1 cellular context compared by ENCODE assay signal in the genomic region with DNA sequence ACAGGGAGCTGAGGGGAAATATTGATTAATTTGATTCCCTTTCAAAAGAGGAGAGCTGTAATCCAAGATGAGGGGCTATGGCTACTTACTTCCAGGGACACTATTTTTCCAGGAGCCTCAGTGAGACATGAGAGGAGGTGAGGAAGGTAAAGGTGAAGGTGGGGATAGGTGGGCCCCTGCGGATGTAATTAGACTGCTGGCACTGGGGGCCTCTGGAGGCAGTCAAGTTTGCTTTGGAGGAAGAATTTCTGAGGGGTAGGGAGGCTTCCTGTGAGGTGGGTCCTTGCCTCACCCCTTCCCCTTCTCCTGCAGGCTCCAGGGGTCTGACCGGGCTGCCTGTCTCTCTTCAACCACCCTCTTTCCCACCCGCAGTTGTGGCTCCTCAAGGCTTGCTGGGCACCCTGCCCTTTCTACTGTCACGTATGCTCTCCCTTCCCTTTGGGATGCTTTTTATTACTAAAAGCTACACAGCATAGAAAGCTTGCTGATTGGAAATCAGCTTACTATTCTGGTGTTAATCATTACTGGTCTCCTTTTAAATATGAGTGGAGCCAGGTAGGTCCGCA.
TF ChIP-seq lines count a peak whose summit lies in the region.

No MANE protein-coding gene starts in this region.

TF ChIP-seq in GM23338, 12 proteins besides CTCF, POLR2A, EP300 and RAD21 (continued from another document):
- TF ChIP-seq, protein P1, sequence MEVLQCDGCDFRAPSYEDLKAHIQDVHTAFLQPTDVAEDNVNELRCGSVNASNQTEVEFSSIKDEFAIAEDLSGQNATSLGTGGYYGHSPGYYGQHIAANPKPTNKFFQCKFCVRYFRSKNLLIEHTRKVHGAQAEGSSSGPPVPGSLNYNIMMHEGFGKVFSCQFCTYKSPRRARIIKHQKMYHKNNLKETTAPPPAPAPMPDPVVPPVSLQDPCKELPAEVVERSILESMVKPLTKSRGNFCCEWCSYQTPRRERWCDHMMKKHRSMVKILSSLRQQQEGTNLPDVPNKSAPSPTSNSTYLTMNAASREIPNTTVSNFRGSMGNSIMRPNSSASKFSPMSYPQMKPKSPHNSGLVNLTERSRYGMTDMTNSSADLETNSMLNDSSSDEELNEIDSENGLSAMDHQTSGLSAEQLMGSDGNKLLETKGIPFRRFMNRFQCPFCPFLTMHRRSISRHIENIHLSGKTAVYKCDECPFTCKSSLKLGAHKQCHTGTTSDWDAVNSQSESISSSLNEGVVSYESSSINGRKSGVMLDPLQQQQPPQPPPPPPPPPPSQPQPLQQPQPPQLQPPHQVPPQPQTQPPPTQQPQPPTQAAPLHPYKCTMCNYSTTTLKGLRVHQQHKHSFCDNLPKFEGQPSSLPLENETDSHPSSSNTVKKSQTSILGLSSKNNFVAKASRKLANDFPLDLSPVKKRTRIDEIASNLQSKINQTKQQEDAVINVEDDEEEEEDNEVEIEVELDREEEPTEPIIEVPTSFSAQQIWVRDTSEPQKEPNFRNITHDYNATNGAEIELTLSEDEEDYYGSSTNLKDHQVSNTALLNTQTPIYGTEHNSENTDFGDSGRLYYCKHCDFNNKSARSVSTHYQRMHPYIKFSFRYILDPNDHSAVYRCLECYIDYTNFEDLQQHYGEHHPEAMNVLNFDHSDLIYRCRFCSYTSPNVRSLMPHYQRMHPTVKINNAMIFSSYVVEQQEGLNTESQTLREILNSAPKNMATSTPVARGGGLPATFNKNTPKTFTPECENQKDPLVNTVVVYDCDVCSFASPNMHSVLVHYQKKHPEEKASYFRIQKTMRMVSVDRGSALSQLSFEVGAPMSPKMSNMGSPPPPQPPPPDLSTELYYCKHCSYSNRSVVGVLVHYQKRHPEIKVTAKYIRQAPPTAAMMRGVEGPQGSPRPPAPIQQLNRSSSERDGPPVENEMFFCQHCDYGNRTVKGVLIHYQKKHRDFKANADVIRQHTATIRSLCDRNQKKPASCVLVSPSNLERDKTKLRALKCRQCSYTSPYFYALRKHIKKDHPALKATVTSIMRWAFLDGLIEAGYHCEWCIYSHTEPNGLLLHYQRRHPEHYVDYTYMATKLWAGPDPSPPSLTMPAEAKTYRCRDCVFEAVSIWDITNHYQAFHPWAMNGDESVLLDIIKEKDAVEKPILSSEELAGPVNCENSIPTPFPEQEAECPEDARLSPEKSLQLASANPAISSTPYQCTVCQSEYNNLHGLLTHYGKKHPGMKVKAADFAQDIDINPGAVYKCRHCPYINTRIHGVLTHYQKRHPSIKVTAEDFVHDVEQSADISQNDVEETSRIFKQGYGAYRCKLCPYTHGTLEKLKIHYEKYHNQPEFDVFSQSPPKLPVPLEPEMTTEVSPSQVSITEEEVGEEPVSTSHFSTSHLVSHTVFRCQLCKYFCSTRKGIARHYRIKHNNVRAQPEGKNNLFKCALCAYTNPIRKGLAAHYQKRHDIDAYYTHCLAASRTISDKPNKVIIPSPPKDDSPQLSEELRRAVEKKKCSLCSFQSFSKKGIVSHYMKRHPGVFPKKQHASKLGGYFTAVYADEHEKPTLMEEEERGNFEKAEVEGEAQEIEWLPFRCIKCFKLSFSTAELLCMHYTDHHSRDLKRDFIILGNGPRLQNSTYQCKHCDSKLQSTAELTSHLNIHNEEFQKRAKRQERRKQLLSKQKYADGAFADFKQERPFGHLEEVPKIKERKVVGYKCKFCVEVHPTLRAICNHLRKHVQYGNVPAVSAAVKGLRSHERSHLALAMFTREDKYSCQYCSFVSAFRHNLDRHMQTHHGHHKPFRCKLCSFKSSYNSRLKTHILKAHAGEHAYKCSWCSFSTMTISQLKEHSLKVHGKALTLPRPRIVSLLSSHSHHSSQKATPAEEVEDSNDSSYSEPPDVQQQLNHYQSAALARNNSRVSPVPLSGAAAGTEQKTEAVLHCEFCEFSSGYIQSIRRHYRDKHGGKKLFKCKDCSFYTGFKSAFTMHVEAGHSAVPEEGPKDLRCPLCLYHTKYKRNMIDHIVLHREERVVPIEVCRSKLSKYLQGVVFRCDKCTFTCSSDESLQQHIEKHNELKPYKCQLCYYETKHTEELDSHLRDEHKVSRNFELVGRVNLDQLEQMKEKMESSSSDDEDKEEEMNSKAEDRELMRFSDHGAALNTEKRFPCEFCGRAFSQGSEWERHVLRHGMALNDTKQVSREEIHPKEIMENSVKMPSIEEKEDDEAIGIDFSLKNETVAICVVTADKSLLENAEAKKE (CRISPR knock-in tag; IDR thresholded peaks at IDR 0.05), result no peak
